ENCODE assay signal across 23 cellular contexts in genomic region chr16:11239644-11240632, GRCh38. TPM values are rescaled to one million over a fixed set of nuclear protein-coding genes. Genes with fewer than 3 reads are reported as not detected.
A peak's percentile ranks its signal among the peaks of the same experiment; 100 is the strongest.
DNase-seq lines count a peak whose midpoint lies in the region; ATAC-seq, FAIRE-seq and TF ChIP-seq lines count a peak whose summit lies in the region.
"Had no signal": no experiment of that assay in that cellular context is flagged by ENCODE, and none has a peak within 500 bp of the region (broad histone marks: within the 10 kb centered on the region; RNA-seq: fewer than 3 reads in every experiment).

No MANE protein-coding gene starts in this region.

- TF ChIP-seq POLR2A in HepG2 (IDR thresholded peaks at IDR 0.05; ENCODE audit: insufficient read depth in 1 of 2, low read depth in 2 of 2, low read length in 2 of 2) = no peak
- TF ChIP-seq POLR2A in right lobe of liver (IDR thresholded peaks at IDR 0.05) = no peak

- H3K4me1 ChIP-seq in HepG2 (ENCODE audit: insufficient read depth, low read length) (peaks cover 42% of the 10 kb centered on the region), right lobe of liver (peaks cover 0 to 10% (median 2%) of the 10 kb centered on the region in 4 donors), NT2/D1 (ENCODE audit: insufficient read depth, insufficient read length) (peaks cover 5% of the 10 kb centered on the region)
- peaks cover 11% of the 10 kb centered on the region for H3K4me1 ChIP-seq in effector memory CD4-positive, alpha-beta T cell (ENCODE audit: control insufficient read depth, insufficient read depth, low read length, poor library complexity, severe bottlenecking)
- H3K4me1 ChIP-seq: tibial artery had no signal

- peak overlapping the region; percentile 66 for H3K4me2 ChIP-seq in HepG2 (ENCODE audit: low read depth, low read length)
- H3K4me2 ChIP-seq: hepatocyte had no signal

- H3K36me3 ChIP-seq in HepG2 (replicated peaks in 1 of 2; ENCODE audit: control insufficient read depth in 1 of 2, insufficient read depth in 2 of 2, low read length in 2 of 2) = no peaks in the 10 kb centered on the region
- no peaks in the 10 kb centered on the region for H3K36me3 ChIP-seq in right lobe of liver
- H3K36me3 ChIP-seq in NT2/D1 (ENCODE audit: insufficient read depth, insufficient read length, low read length) = no peaks in the 10 kb centered on the region
- H3K36me3 ChIP-seq in effector memory CD4-positive, alpha-beta T cell (ENCODE audit: control insufficient read depth, insufficient read depth, low read length) = no peaks in the 10 kb centered on the region
- H3K36me3 ChIP-seq: brain microvascular endothelial cell, tibial artery, WERI-Rb-1 had no signal

- H3K9me3 ChIP-seq in HepG2 (ENCODE audit: low read length) (no peaks in the 10 kb centered on the region), right lobe of liver (no peaks in the 10 kb centered on the region), NT2/D1 (ENCODE audit: insufficient read depth, low read length) (no peaks in the 10 kb centered on the region)
- no peaks in the 10 kb centered on the region for H3K9me3 ChIP-seq in effector memory CD4-positive, alpha-beta T cell (ENCODE audit: control insufficient read depth, low read length)
- H3K9me3 ChIP-seq: tibial artery had no signal

- WGBS in HepG2 (ENCODE audit: low lambda C conversion rate) = 36% methylated on average over 10 of the region's 10 CpGs
- WGBS in right lobe of liver (ENCODE audit: insufficient coverage, low coverage, low lambda C conversion rate, missing lambda C conversion rate) = 84% methylated on average over 9 of the region's 10 CpGs

- no peak overlapping the region for H3K27ac ChIP-seq in HepG2 (ENCODE audit: extremely low read length, insufficient read depth, low read length)
- H3K27ac ChIP-seq in right lobe of liver = no peak overlapping the region
- no peak overlapping the region for H3K27ac ChIP-seq in effector memory CD4-positive, alpha-beta T cell (ENCODE audit: insufficient read depth, low read length, poor library complexity, severe bottlenecking)
- H3K27ac ChIP-seq: brain microvascular endothelial cell, hepatocyte, WERI-Rb-1 had no signal

- no peaks in the 10 kb centered on the region for H3K79me2 ChIP-seq in HepG2 (ENCODE audit: insufficient read depth, low read length)
- H3K79me2 ChIP-seq: hepatocyte had no signal

- intact Hi-C loops in HepG2 (cut with micrococcal nuclease; ENCODE audit: unreplicated experiment) (no loop called here), right lobe of liver (cut with DNase I) (no loop called here)

- no peak for TF ChIP-seq EP300 in HepG2 (IDR thresholded peaks at IDR 0.05; ENCODE audit: low read depth in 2 of 2, low read length in 2 of 2)
- no peak for TF ChIP-seq EP300 in HepG2 (CRISPR knock-in tag; IDR thresholded peaks at IDR 0.05; ENCODE audit: borderline replicate concordance)

- H2AFZ ChIP-seq in HepG2 (ENCODE audit: low read length) = no peak overlapping the region
- H2AFZ ChIP-seq: hepatocyte had no signal

- CTCF ChIA-PET in HepG2 (lab: Yijun Ruan, JAX; ENCODE audit: low intra/inter-chr PET ratio, low total read pairs) = no interaction called here

- H3K9ac ChIP-seq in HepG2 (ENCODE audit: insufficient read depth, low read depth, low read length) = no peak overlapping the region
- H3K9ac ChIP-seq in NT2/D1 (ENCODE audit: insufficient read length, low read depth) = peak overlapping the region; percentile 17

- DNase-seq in HepG2 (ENCODE audit: low spot score) = no peak
- DNase-seq in right lobe of liver = no peak
- DNase-seq in NT2/D1 (ENCODE audit: low read depth, low spot score) = no peak
- no peak for DNase-seq in effector memory CD4-positive, alpha-beta T cell
- DNase-seq in NCI-H1092 treated with DMSO at 0.1 percent for 48 hours (lab: John Stamatoyannopoulos, UW) = no peak
- no peak for DNase-seq in NCI-H526 (lab: John Stamatoyannopoulos, UW)
- DNase-seq: brain microvascular endothelial cell, GOT3, NCI-H1436, NCI-H526 treated with DMSO at 0.1 percent for 48 hours, nucleus accumbens, retina, tibial artery, WERI-Rb-1 had no signal

- POLR2A ChIA-PET in HepG2 (lab: Yijun Ruan, JAX) = interaction anchor here (1.8 kb wide), 1 partner anchor 15 kb away, joined by 11 read pairs; the partner anchor contains the start of gene SOCS1

- in situ Hi-C loops in HepG2 (cut with HindIII; ENCODE audit: extremely low pct_ligation_motif_present, low pct_unique_long_range_greater_than_20kb) = no loop called here

- H4K20me1 ChIP-seq in HepG2 (ENCODE audit: insufficient read depth, low read length) = no peaks in the 10 kb centered on the region

- ATAC-seq in HepG2 (no peak), right lobe of liver (no peak), GM21423 (IDR thresholded peaks at IDR 0.05; ENCODE audit: unreplicated experiment) (no peak)
- ATAC-seq: stimulated activated effector memory CD8-positive, alpha-beta T cell treated with anti-CD3 and anti-CD28 coated beads, Interleukin-12 subunit alpha, Interleukin-12 subunit beta, amount 100 ng/mL, for 72 hours had no signal

- TF ChIP-seq CTCF in HepG2 (CRISPR knock-in tag; IDR thresholded peaks at IDR 0.05) (no peak), right lobe of liver (IDR thresholded peaks at IDR 0.05) (no peak)

- H3K27me3 ChIP-seq in HepG2 (ENCODE audit: control insufficient read depth in 1 of 2, insufficient read depth in 2 of 2, low read length in 2 of 2) (peaks cover 1 to 28% of the 10 kb centered on the region in 2 experiments; a peak in 3 of 5 replicates), right lobe of liver (no peaks in the 10 kb centered on the region), NT2/D1 (ENCODE audit: insufficient read depth, insufficient read length) (no peaks in the 10 kb centered on the region)
- no peaks in the 10 kb centered on the region for H3K27me3 ChIP-seq in effector memory CD4-positive, alpha-beta T cell (replicated peaks; ENCODE audit: control insufficient read depth, insufficient read depth, low read length, poor library complexity, severe bottlenecking)
- H3K27me3 ChIP-seq: brain microvascular endothelial cell, hepatocyte, tibial artery had no signal

- H3K4me3 ChIP-seq in HepG2 (replicated peaks in 1 of 3; ENCODE audit: insufficient read depth in 1 of 3, low read depth in 2 of 3, low read length in 3 of 3) = peak overlapping the region in 1 of 3 experiments; percentile 45; a peak in 1 of 6 replicates
- H3K4me3 ChIP-seq in right lobe of liver = no peak overlapping the region
- H3K4me3 ChIP-seq in NT2/D1 (ENCODE audit: insufficient read length, low read depth) = no peak overlapping the region
- H3K4me3 ChIP-seq in effector memory CD4-positive, alpha-beta T cell (ENCODE audit: insufficient read depth, low read depth, low read length, poor library complexity, severe bottlenecking) = peak overlapping the region; percentile 7
- H3K4me3 ChIP-seq: hepatocyte, lung, tibial artery had no signal

- no peak for FAIRE-seq in HepG2 (lab: Jason Lieb, UNC)
- FAIRE-seq: D721Med, endothelial cell of umbilical vein, HTR-8/SVneo had no signal

- BruUV-seq in HepG2 (replicated peaks; lab: Mats Ljungman, UMichigan) = no TSS peak

- TF ChIP-seq RAD21 in HepG2 (CRISPR knock-in tag; IDR thresholded peaks at IDR 0.05) = no peak

RNA-seq across cellular contexts. Expression of gene SOCS1, which starts 16.1 kb away (rescaled TPM):
- total RNA-seq in HepG2 (2016; rRNA removed; fragmentation: Illumina TruSeq; extraction: Trizol) (3.3 and 5.3 TPM in 2 replicates), right lobe of liver (10 to 100 TPM in 3 of 6 experiments, 1 to 10 TPM in 2, under 1 TPM in 1; 0.88 to 26.6 (median 10.9) TPM)
- total RNA-seq in HepG2 (2016; cell fraction: cytosol; rRNA removed; fragmentation: Illumina TruSeq; extraction: Trizol; ENCODE audit: low read depth) = 5.4 and 8.1 TPM in 2 replicates
- 2.8 and 4.2 TPM in 2 replicates for total RNA-seq in HepG2 (2016; cell fraction: insoluble cytoplasmic fraction; rRNA removed; fragmentation: Illumina TruSeq; extraction: Trizol)
- 9.1 and 10.9 TPM in 2 replicates for total RNA-seq in HepG2 (2016; cell fraction: membrane; rRNA removed; fragmentation: Illumina TruSeq; extraction: Trizol)
- 5.6 and 5.7 TPM in 2 replicates for total RNA-seq in HepG2 (2016; cell fraction: nucleus; rRNA removed; fragmentation: Illumina TruSeq; extraction: Trizol)
- polyA plus RNA-seq in HepG2 (2011; rRNA removed) = 6.3 and 9.4 TPM in 2 replicates
- polyA plus RNA-seq in HepG2 (2011; cell fraction: cytosol; rRNA removed) = 5.3 and 8.4 TPM in 2 replicates
- 30.3 and 31.6 TPM in 2 replicates for polyA plus RNA-seq in HepG2 (2011; cell fraction: nucleus; rRNA removed)
- 6.5 and 7.4 TPM in 2 replicates for polyA plus RNA-seq in HepG2 (2012)
- polyA plus RNA-seq in HepG2 (2016; cell fraction: cytosol; fragmentation: Illumina TruSeq; extraction: Trizol; ENCODE audit: low read depth) = 5.5 and 7.8 TPM in 2 replicates
- polyA plus RNA-seq in HepG2 (2016; cell fraction: insoluble cytoplasmic fraction; fragmentation: Illumina TruSeq; extraction: Trizol; ENCODE audit: low read depth) = 5.2 and 6.3 TPM in 2 replicates
- 7.1 and 9.9 TPM in 2 replicates for polyA plus RNA-seq in HepG2 (2016; cell fraction: membrane; fragmentation: Illumina TruSeq; extraction: Trizol; ENCODE audit: low read depth)
- 8.1 and 8.6 TPM in 2 replicates for polyA plus RNA-seq in HepG2 (2016; cell fraction: nucleus; fragmentation: Illumina TruSeq; extraction: Trizol; ENCODE audit: insufficient read depth, low read depth)
- polyA minus RNA-seq in HepG2 (2011; rRNA and poly(A)+ RNA removed; ENCODE audit: low replicate concordance) = 3.9 and 31.0 TPM in 2 replicates
- 12.0 and 14.0 TPM in 2 replicates for polyA minus RNA-seq in HepG2 (2011; cell fraction: cytosol; rRNA and poly(A)+ RNA removed)
- 44.8 and 46.1 TPM in 2 replicates for polyA minus RNA-seq in HepG2 (2011; cell fraction: nucleus; rRNA and poly(A)+ RNA removed)

RNA-seq across cellular contexts. Expression of gene TNP2, which starts 29.2 kb away (rescaled TPM):
- total RNA-seq in HepG2 (2016; rRNA removed; fragmentation: Illumina TruSeq; extraction: Trizol) (not detected in 2 replicates), right lobe of liver (not detected)
- not detected in 2 replicates for total RNA-seq in HepG2 (2016; cell fraction: cytosol; rRNA removed; fragmentation: Illumina TruSeq; extraction: Trizol; ENCODE audit: low read depth)
- total RNA-seq in HepG2 (2016; cell fraction: insoluble cytoplasmic fraction; rRNA removed; fragmentation: Illumina TruSeq; extraction: Trizol) = not detected in 2 replicates
- not detected in 2 replicates for total RNA-seq in HepG2 (2016; cell fraction: membrane; rRNA removed; fragmentation: Illumina TruSeq; extraction: Trizol)
- not detected in 2 replicates for total RNA-seq in HepG2 (2016; cell fraction: nucleus; rRNA removed; fragmentation: Illumina TruSeq; extraction: Trizol)
- polyA plus RNA-seq in HepG2 (2011; rRNA removed) = not detected in 2 replicates
- not detected in 2 replicates for polyA plus RNA-seq in HepG2 (2011; cell fraction: cytosol; rRNA removed)
- polyA plus RNA-seq in HepG2 (2011; cell fraction: nucleus; rRNA removed) = not detected in 2 replicates
- polyA plus RNA-seq in HepG2 (2012) = not detected in 2 replicates
- not detected in 2 replicates for polyA plus RNA-seq in HepG2 (2016; cell fraction: cytosol; fragmentation: Illumina TruSeq; extraction: Trizol; ENCODE audit: low read depth)
- polyA plus RNA-seq in HepG2 (2016; cell fraction: insoluble cytoplasmic fraction; fragmentation: Illumina TruSeq; extraction: Trizol; ENCODE audit: low read depth) = not detected in 2 replicates
- polyA plus RNA-seq in HepG2 (2016; cell fraction: membrane; fragmentation: Illumina TruSeq; extraction: Trizol; ENCODE audit: low read depth) = not detected in 2 replicates
- polyA plus RNA-seq in HepG2 (2016; cell fraction: nucleus; fragmentation: Illumina TruSeq; extraction: Trizol; ENCODE audit: insufficient read depth, low read depth) = not detected in 2 replicates
- polyA minus RNA-seq in HepG2 (2011; rRNA and poly(A)+ RNA removed; ENCODE audit: low replicate concordance) = not detected in 2 replicates
- polyA minus RNA-seq in HepG2 (2011; cell fraction: cytosol; rRNA and poly(A)+ RNA removed) = not detected in 2 replicates
- polyA minus RNA-seq in HepG2 (2011; cell fraction: nucleus; rRNA and poly(A)+ RNA removed) = not detected in 2 replicates
- total RNA-seq: activated naive CD4-positive, alpha-beta T cell treated with anti-CD3 and anti-CD28 coated beads, Interleukin-2, amount 50 U/mL, for 72 hours; endothelial cell of umbilical vein; G401; hepatocyte; lung had no signal
- polyA plus RNA-seq: endothelial cell of umbilical vein, hepatocyte, lung had no signal

RNA-seq across cellular contexts. Expression of gene PRM3, which starts 33.5 kb away (rescaled TPM):
- total RNA-seq in HepG2 (2016; rRNA removed; fragmentation: Illumina TruSeq; extraction: Trizol) (not detected in 2 replicates), right lobe of liver (not detected)
- total RNA-seq in HepG2 (2016; cell fraction: cytosol; rRNA removed; fragmentation: Illumina TruSeq; extraction: Trizol; ENCODE audit: low read depth) = not detected in 2 replicates
- not detected in 2 replicates for total RNA-seq in HepG2 (2016; cell fraction: insoluble cytoplasmic fraction; rRNA removed; fragmentation: Illumina TruSeq; extraction: Trizol)
- total RNA-seq in HepG2 (2016; cell fraction: membrane; rRNA removed; fragmentation: Illumina TruSeq; extraction: Trizol) = not detected in 2 replicates
- total RNA-seq in HepG2 (2016; cell fraction: nucleus; rRNA removed; fragmentation: Illumina TruSeq; extraction: Trizol) = not detected in 2 replicates
- polyA plus RNA-seq in HepG2 (2011; rRNA removed) = not detected in 2 replicates
- polyA plus RNA-seq in HepG2 (2011; cell fraction: cytosol; rRNA removed) = not detected in 2 replicates
- polyA plus RNA-seq in HepG2 (2011; cell fraction: nucleus; rRNA removed) = not detected in 2 replicates
- polyA plus RNA-seq in HepG2 (2012) = not detected in 2 replicates
- not detected in 2 replicates for polyA plus RNA-seq in HepG2 (2016; cell fraction: cytosol; fragmentation: Illumina TruSeq; extraction: Trizol; ENCODE audit: low read depth)
- polyA plus RNA-seq in HepG2 (2016; cell fraction: insoluble cytoplasmic fraction; fragmentation: Illumina TruSeq; extraction: Trizol; ENCODE audit: low read depth) = not detected in 2 replicates
- not detected in 2 replicates for polyA plus RNA-seq in HepG2 (2016; cell fraction: membrane; fragmentation: Illumina TruSeq; extraction: Trizol; ENCODE audit: low read depth)
- not detected in 2 replicates for polyA plus RNA-seq in HepG2 (2016; cell fraction: nucleus; fragmentation: Illumina TruSeq; extraction: Trizol; ENCODE audit: insufficient read depth, low read depth)
- polyA minus RNA-seq in HepG2 (2011; rRNA and poly(A)+ RNA removed; ENCODE audit: low replicate concordance) = not detected in 2 replicates
- polyA minus RNA-seq in HepG2 (2011; cell fraction: cytosol; rRNA and poly(A)+ RNA removed) = not detected in 2 replicates
- 2.8 TPM in 1 of 2 replicates, not detected in the other for polyA minus RNA-seq in HepG2 (2011; cell fraction: nucleus; rRNA and poly(A)+ RNA removed)
- total RNA-seq: activated naive CD4-positive, alpha-beta T cell treated with anti-CD3 and anti-CD28 coated beads, Interleukin-2, amount 50 U/mL, for 72 hours; endothelial cell of umbilical vein; G401; hepatocyte; lung had no signal
- polyA plus RNA-seq: endothelial cell of umbilical vein, hepatocyte, lung had no signal

RNA-seq across cellular contexts. Expression of gene PRM2, which starts 36.3 kb away (rescaled TPM):
- total RNA-seq in HepG2 (2016; rRNA removed; fragmentation: Illumina TruSeq; extraction: Trizol) (not detected in 2 replicates), right lobe of liver (not detected)
- 0.61 TPM in 1 of 2 replicates, not detected in the other for total RNA-seq in HepG2 (2016; cell fraction: cytosol; rRNA removed; fragmentation: Illumina TruSeq; extraction: Trizol; ENCODE audit: low read depth)
- not detected in 2 replicates for total RNA-seq in HepG2 (2016; cell fraction: insoluble cytoplasmic fraction; rRNA removed; fragmentation: Illumina TruSeq; extraction: Trizol)
- 0.28 and 0.52 TPM in 2 replicates for total RNA-seq in HepG2 (2016; cell fraction: membrane; rRNA removed; fragmentation: Illumina TruSeq; extraction: Trizol)
- total RNA-seq in HepG2 (2016; cell fraction: nucleus; rRNA removed; fragmentation: Illumina TruSeq; extraction: Trizol) = not detected in 2 replicates
- 0.54 TPM in 1 of 2 replicates, not detected in the other for polyA plus RNA-seq in HepG2 (2011; rRNA removed)
- 0.19 and 0.26 TPM in 2 replicates for polyA plus RNA-seq in HepG2 (2011; cell fraction: cytosol; rRNA removed)
- polyA plus RNA-seq in HepG2 (2011; cell fraction: nucleus; rRNA removed) = not detected in 2 replicates
- polyA plus RNA-seq in HepG2 (2012) = not detected in 2 replicates
- 1.6 and 2.0 TPM in 2 replicates for polyA plus RNA-seq in HepG2 (2016; cell fraction: cytosol; fragmentation: Illumina TruSeq; extraction: Trizol; ENCODE audit: low read depth)
- polyA plus RNA-seq in HepG2 (2016; cell fraction: insoluble cytoplasmic fraction; fragmentation: Illumina TruSeq; extraction: Trizol; ENCODE audit: low read depth) = 0.56 TPM in 1 of 2 replicates, not detected in the other
- polyA plus RNA-seq in HepG2 (2016; cell fraction: membrane; fragmentation: Illumina TruSeq; extraction: Trizol; ENCODE audit: low read depth) = 0.55 and 0.73 TPM in 2 replicates
- not detected in 2 replicates for polyA plus RNA-seq in HepG2 (2016; cell fraction: nucleus; fragmentation: Illumina TruSeq; extraction: Trizol; ENCODE audit: insufficient read depth, low read depth)
- not detected in 2 replicates for polyA minus RNA-seq in HepG2 (2011; rRNA and poly(A)+ RNA removed; ENCODE audit: low replicate concordance)
- polyA minus RNA-seq in HepG2 (2011; cell fraction: cytosol; rRNA and poly(A)+ RNA removed) = not detected in 2 replicates
- polyA minus RNA-seq in HepG2 (2011; cell fraction: nucleus; rRNA and poly(A)+ RNA removed) = not detected in 2 replicates
- total RNA-seq: activated naive CD4-positive, alpha-beta T cell treated with anti-CD3 and anti-CD28 coated beads, Interleukin-2, amount 50 U/mL, for 72 hours; endothelial cell of umbilical vein; G401; hepatocyte; lung had no signal
- polyA plus RNA-seq: endothelial cell of umbilical vein, hepatocyte, lung had no signal

RNA-seq across cellular contexts. Expression of gene PRM1, which starts 41.2 kb away (rescaled TPM):
- not detected in 2 replicates for total RNA-seq in HepG2 (2016; rRNA removed; fragmentation: Illumina TruSeq; extraction: Trizol)
- not detected in 2 replicates for total RNA-seq in HepG2 (2016; cell fraction: cytosol; rRNA removed; fragmentation: Illumina TruSeq; extraction: Trizol; ENCODE audit: low read depth)
- total RNA-seq in HepG2 (2016; cell fraction: insoluble cytoplasmic fraction; rRNA removed; fragmentation: Illumina TruSeq; extraction: Trizol) = not detected in 2 replicates
- total RNA-seq in HepG2 (2016; cell fraction: membrane; rRNA removed; fragmentation: Illumina TruSeq; extraction: Trizol) = not detected in 2 replicates
- total RNA-seq in HepG2 (2016; cell fraction: nucleus; rRNA removed; fragmentation: Illumina TruSeq; extraction: Trizol) = not detected in 2 replicates
- polyA plus RNA-seq in HepG2 (2011; rRNA removed) = not detected in 2 replicates
- 0.44 TPM in 1 of 2 replicates, not detected in the other for polyA plus RNA-seq in HepG2 (2011; cell fraction: cytosol; rRNA removed)
- polyA plus RNA-seq in HepG2 (2011; cell fraction: nucleus; rRNA removed) = not detected in 2 replicates
- polyA plus RNA-seq in HepG2 (2012) = not detected in 2 replicates
- not detected in 2 replicates for polyA plus RNA-seq in HepG2 (2016; cell fraction: cytosol; fragmentation: Illumina TruSeq; extraction: Trizol; ENCODE audit: low read depth)
- not detected in 2 replicates for polyA plus RNA-seq in HepG2 (2016; cell fraction: insoluble cytoplasmic fraction; fragmentation: Illumina TruSeq; extraction: Trizol; ENCODE audit: low read depth)
- not detected in 2 replicates for polyA plus RNA-seq in HepG2 (2016; cell fraction: membrane; fragmentation: Illumina TruSeq; extraction: Trizol; ENCODE audit: low read depth)
- not detected in 2 replicates for polyA plus RNA-seq in HepG2 (2016; cell fraction: nucleus; fragmentation: Illumina TruSeq; extraction: Trizol; ENCODE audit: insufficient read depth, low read depth)
- not detected in 2 replicates for polyA minus RNA-seq in HepG2 (2011; rRNA and poly(A)+ RNA removed; ENCODE audit: low replicate concordance)
- not detected in 2 replicates for polyA minus RNA-seq in HepG2 (2011; cell fraction: cytosol; rRNA and poly(A)+ RNA removed)
- not detected in 2 replicates for polyA minus RNA-seq in HepG2 (2011; cell fraction: nucleus; rRNA and poly(A)+ RNA removed)
- not detected for total RNA-seq in right lobe of liver
- total RNA-seq: activated naive CD4-positive, alpha-beta T cell treated with anti-CD3 and anti-CD28 coated beads, Interleukin-2, amount 50 U/mL, for 72 hours; endothelial cell of umbilical vein; G401; hepatocyte; lung had no signal
- polyA plus RNA-seq: endothelial cell of umbilical vein, hepatocyte, lung had no signal
